Comparison of ENCODE assay signal across 12 cellular contexts in the genomic region with DNA sequence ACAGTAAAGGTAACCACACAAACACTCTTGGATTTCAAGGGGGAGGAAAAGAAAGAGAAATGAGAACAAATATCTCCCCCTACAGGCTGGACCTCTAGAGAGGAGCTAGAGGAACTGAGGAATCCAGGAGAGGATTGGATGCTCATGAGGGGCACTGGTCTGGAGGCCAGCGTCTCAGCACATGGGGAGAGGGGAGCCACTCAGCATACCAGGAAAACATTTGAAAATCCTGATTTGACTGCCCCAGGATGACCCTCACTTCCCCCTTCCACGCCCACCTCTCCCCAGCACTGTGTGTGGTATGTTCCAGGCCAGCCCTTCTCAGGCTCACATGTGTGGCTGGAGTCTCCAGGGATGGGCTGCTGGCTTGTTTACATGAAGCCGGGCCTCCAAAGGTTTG.
DNase-seq lines count a peak whose midpoint lies in the region; ATAC-seq, FAIRE-seq and TF ChIP-seq lines count a peak whose summit lies in the region.
"Had no signal": no experiment of that assay in that cellular context is flagged by ENCODE, and none has a peak within 500 bp of the region (broad histone marks: within the 10 kb centered on the region; RNA-seq: fewer than 3 reads in every experiment).

No MANE protein-coding gene starts in this region.

- H3K18ac ChIP-seq in H1 (ENCODE audit: extremely low read depth, low read length) (no peak overlapping the region), mesenchymal stem cell (ENCODE audit: low read depth in 1 of 2, low read length in 2 of 2) (no peak overlapping the region)

- ATAC-seq in GM18868 (IDR thresholded peaks at IDR 0.05; ENCODE audit: unreplicated experiment): no peak

- H3K4ac ChIP-seq in H1 (replicated peaks; ENCODE audit: insufficient read length, low read depth, low read length) (no peak overlapping the region), mesenchymal stem cell (ENCODE audit: low read depth in 1 of 2, low read length in 2 of 2) (no peak overlapping the region)

- no peak overlapping the region for H4K5ac ChIP-seq in H1 (ENCODE audit: insufficient read length, low read depth, low read length)

- H3K4me3 ChIP-seq in GM12865 (ENCODE audit: low read depth, low read length) (no peak overlapping the region), H1 (ENCODE audit: extremely low read depth in 1 of 4, insufficient read depth in 2 of 4, low read depth in 3 of 4, low read length in 4 of 4) (no peak overlapping the region), mesenchymal stem cell (ENCODE audit: insufficient read depth in 1 of 2, low read depth in 1 of 2, low read length in 2 of 2) (no peak overlapping the region), tibial nerve (no peak overlapping the region), adrenal gland (no peak overlapping the region)
- H3K4me3 ChIP-seq: lung had no signal

- TF ChIP-seq EP300 in H1 (IDR thresholded peaks at IDR 0.05; ENCODE audit: borderline replicate concordance in 1 of 2, low read depth in 2 of 2, low read length in 2 of 2) (no peak), tibial nerve (IDR thresholded peaks at IDR 0.05) (no peak)

- H2BK12ac ChIP-seq in H1 (ENCODE audit: low read depth, low read length) (no peak overlapping the region), mesenchymal stem cell (ENCODE audit: low read length in 2 of 2) (no peak overlapping the region)

- H3K27ac ChIP-seq in H1 (ENCODE audit: low read depth, low read length): no peak overlapping the region
- no peak overlapping the region for H3K27ac ChIP-seq in mesenchymal stem cell (ENCODE audit: low read length, poor library complexity, severe bottlenecking)
- H3K27ac ChIP-seq in tibial nerve: no peak overlapping the region
- H3K27ac ChIP-seq in adrenal gland: no peak overlapping the region

- no peaks in the 10 kb centered on the region for H3K23me2 ChIP-seq in H1 (ENCODE audit: low read depth, low read length)

- peak; percentile 7 for FAIRE-seq in H1 (lab: Jason Lieb, UNC)

- WGBS in H1 (ENCODE audit: extremely low coverage in 1 of 2, insufficient coverage in 1 of 2, insufficient read length in 1 of 2, insufficient replicate concordance in 2 of 2, low coverage in 1 of 2, low lambda C conversion rate in 2 of 2, missing lambda C conversion rate in 1 of 2), 2 experiments: 100% methylated on average over 3 of the region's 3 CpGs; no CpG with 5 or more reads in 1 of the 2 experiments
- WGBS in mesenchymal stem cell: 37% methylated on average over 3 of the region's 3 CpGs
- WGBS in tibial nerve, 2 donors: 62 to 73% methylated on average over 3 of the region's 3 CpGs
- 61 to 87% (median 78%) methylated on average over 3 of the region's 3 CpGs for WGBS in adrenal gland, 4 donors

- H2BK5ac ChIP-seq in H1 (ENCODE audit: low read depth, low read length) (no peak overlapping the region), mesenchymal stem cell (ENCODE audit: low read depth, low read length, poor library complexity, severe bottlenecking) (no peak overlapping the region)

- no peaks in the 10 kb centered on the region for H4K20me1 ChIP-seq in H1 (replicated peaks in 1 of 2; ENCODE audit: control insufficient read depth in 1 of 2, insufficient read depth in 2 of 2, low read length in 2 of 2)

- no peaks in the 10 kb centered on the region for H3K4me1 ChIP-seq in H1 (replicated peaks in 1 of 4; ENCODE audit: control insufficient read depth in 3 of 4, insufficient read depth in 4 of 4, low read length in 3 of 4)
- H3K4me1 ChIP-seq in mesenchymal stem cell (ENCODE audit: control insufficient read depth, insufficient read depth, low read depth, low read length): peaks cover 2% of the 10 kb centered on the region
- H3K4me1 ChIP-seq in tibial nerve: no peaks in the 10 kb centered on the region
- H3K4me1 ChIP-seq in adrenal gland (replicated peaks in 1 of 2): no peaks in the 10 kb centered on the region

- no peak overlapping the region; the same call in 1 of the 2 replicates for H2BK20ac ChIP-seq in H1 (ENCODE audit: low read length)

- H2BK15ac ChIP-seq in H1 (ENCODE audit: low read length): no peak overlapping the region
- no peak overlapping the region for H2BK15ac ChIP-seq in mesenchymal stem cell (ENCODE audit: low read depth, poor library complexity, severe bottlenecking)

- no peak overlapping the region for H4K91ac ChIP-seq in H1 (replicated peaks; ENCODE audit: insufficient read length, low read length)
- H4K91ac ChIP-seq in mesenchymal stem cell (ENCODE audit: low read length): no peak overlapping the region

- H3K23ac ChIP-seq in H1 (ENCODE audit: insufficient read length) (no peak overlapping the region), mesenchymal stem cell (ENCODE audit: low read length in 2 of 2) (no peak overlapping the region)

- CTCF ChIA-PET in H1 (lab: Charles Lee; ENCODE audit: partially characterized antibody): interaction anchor here (0.5 to 1.8 kb wide), 10 partner anchors 8 to 393 kb away, joined by 3 to 4 read pairs (median 3); no protein-coding TSS in a partner anchor

- H3K36me3 ChIP-seq in H1 (ENCODE audit: control insufficient read depth in 2 of 4, insufficient read depth in 4 of 4, low read length in 3 of 4): no peaks in the 10 kb centered on the region
- no peaks in the 10 kb centered on the region for H3K36me3 ChIP-seq in mesenchymal stem cell (ENCODE audit: control insufficient read depth in 1 of 2, insufficient read depth in 2 of 2, low read depth in 1 of 2, low read length in 2 of 2)
- H3K36me3 ChIP-seq in tibial nerve: no peaks in the 10 kb centered on the region
- H3K36me3 ChIP-seq in adrenal gland (replicated peaks in 1 of 2): no peaks in the 10 kb centered on the region

- H3K27me3 ChIP-seq in H1 (replicated peaks in 1 of 4; ENCODE audit: control insufficient read depth in 3 of 4, extremely low read depth in 1 of 4, insufficient read depth in 3 of 4, low read length in 3 of 4): no peaks in the 10 kb centered on the region; a peak in 1 of 7 replicates
- H3K27me3 ChIP-seq in mesenchymal stem cell (ENCODE audit: control insufficient read depth in 1 of 2, insufficient read depth in 1 of 2, low read length in 2 of 2): peaks cover 0 to 7% of the 10 kb centered on the region in 2 experiments
- no peaks in the 10 kb centered on the region for H3K27me3 ChIP-seq in tibial nerve
- H3K27me3 ChIP-seq in adrenal gland: no peaks in the 10 kb centered on the region

- peak overlapping the region; percentile 59; the same call in 1 of the 2 replicates for H2AFZ ChIP-seq in H1 (ENCODE audit: low read length)
- H2AFZ ChIP-seq in mesenchymal stem cell (ENCODE audit: low read depth, low read length): no peak overlapping the region

- TF ChIP-seq CTCF in GM12865 (IDR thresholded peaks at IDR 0.05; ENCODE audit: insufficient read depth, low read depth, low read length, missing control alignments): peak; percentile 13
- peak in 2 of 3 experiments; percentile 45 to 56; a peak in 3 of 4 replicates for TF ChIP-seq CTCF in H1 (IDR thresholded peaks at IDR 0.05; ENCODE audit: control extremely low read depth in 1 of 3, insufficient read depth in 1 of 3, low read depth in 1 of 3, low read length in 3 of 3)
- peak in 1 of 5 experiments; percentile 10 for TF ChIP-seq CTCF in tibial nerve (IDR thresholded peaks at IDR 0.05)
- no peak for TF ChIP-seq CTCF in adrenal gland (IDR thresholded peaks at IDR 0.05)

- H2BK120ac ChIP-seq in H1 (replicated peaks; ENCODE audit: low read depth, low read length): no peak overlapping the region
- no peak overlapping the region for H2BK120ac ChIP-seq in mesenchymal stem cell (ENCODE audit: low read depth, low read length)

- peak; percentile 64 to 74 for TF ChIP-seq RAD21 in H1 (IDR thresholded peaks at IDR 0.05 in 1 of 2, conservative IDR thresholded peaks at IDR 0.05 in 1 of 2; ENCODE audit: low read depth in 2 of 2, low read length in 2 of 2)

- no peaks in the 10 kb centered on the region for H3K79me1 ChIP-seq in H1 (ENCODE audit: low read depth, low read length)
- no peaks in the 10 kb centered on the region for H3K79me1 ChIP-seq in mesenchymal stem cell (replicated peaks; ENCODE audit: low read length, poor library complexity, severe bottlenecking)

- no peak for DNase-seq in GM12865 (ENCODE audit: low read depth)
- peak; percentile 2 to 19 for DNase-seq in Kasumi-1 (lab: John Stamatoyannopoulos, UW)
- no peak for DNase-seq in H1 (ENCODE audit: low read depth in 1 of 2, low spot score in 2 of 2)
- DNase-seq in mesenchymal stem cell: peak; percentile 9
- DNase-seq in NCI-H2227 (lab: John Stamatoyannopoulos, UW; ENCODE audit: unreplicated experiment): no peak
- no peak for DNase-seq in tibial nerve (ENCODE audit: low spot score in 2 of 2)
- DNase-seq in adrenal gland: no peak
- DNase-seq: activated CD4-positive, alpha-beta T cell treated with anti-CD3 and anti-CD28 coated beads, Interleukin-2, amount 50 U/mL, for 48 hours; GF-D8; NCI-H2171 treated with DMSO at 0.1 percent for 48 hours had no signal

- H3K9ac ChIP-seq in H1 (replicated peaks in 1 of 4; ENCODE audit: extremely low read depth in 1 of 4, low read depth in 3 of 4, low read length in 3 of 4): no peak overlapping the region
- no peak overlapping the region for H3K9ac ChIP-seq in mesenchymal stem cell (ENCODE audit: low read length)

- H3K9me3 ChIP-seq in H1 (ENCODE audit: insufficient read depth in 2 of 2, low read depth in 1 of 2, low read length in 1 of 2) (no peaks in the 10 kb centered on the region; a peak in 1 of 4 replicates), mesenchymal stem cell (ENCODE audit: control insufficient read depth, low read length) (no peaks in the 10 kb centered on the region), tibial nerve (no peaks in the 10 kb centered on the region), adrenal gland (replicated peaks in 1 of 3) (no peaks in the 10 kb centered on the region)

- H3K14ac ChIP-seq in H1 (ENCODE audit: insufficient read length): no peak overlapping the region
- no peak overlapping the region for H3K14ac ChIP-seq in mesenchymal stem cell (ENCODE audit: low read length in 2 of 2)

- no peak overlapping the region for H2AK5ac ChIP-seq in H1 (ENCODE audit: low read depth, low read length)
- no peak overlapping the region for H2AK5ac ChIP-seq in mesenchymal stem cell (ENCODE audit: low read length, severe bottlenecking)

- no peaks in the 10 kb centered on the region for H3K79me2 ChIP-seq in H1 (ENCODE audit: control insufficient read depth in 1 of 2, insufficient read depth in 2 of 2, low read length in 2 of 2)

- TF ChIP-seq POLR2A in H1 (IDR thresholded peaks at IDR 0.05; ENCODE audit: control extremely low read depth in 1 of 2, low read depth in 2 of 2, low read length in 2 of 2) (no peak), tibial nerve (IDR thresholded peaks at IDR 0.05) (no peak), adrenal gland (IDR thresholded peaks at IDR 0.05) (no peak)

- H3K4me2 ChIP-seq in H1 (ENCODE audit: insufficient read depth in 1 of 2, low read depth in 2 of 2, low read length in 2 of 2) (no peak overlapping the region), mesenchymal stem cell (ENCODE audit: low read length, poor library complexity, severe bottlenecking) (no peak overlapping the region)

- POLR2A ChIA-PET in H1 (lab: Charles Lee; ENCODE audit: partially characterized antibody): interaction anchor here (0.7 kb wide), 1 partner anchor 839 kb away, joined by 3 read pairs; no protein-coding TSS in a partner anchor

- H3K56ac ChIP-seq in H1 (replicated peaks; ENCODE audit: insufficient read length, low read depth, low read length): no peak overlapping the region

- intact Hi-C loops in adrenal gland (cut with DNase I): no loop called here

- no peak overlapping the region for H4K8ac ChIP-seq in H1 (ENCODE audit: extremely low read depth, insufficient read depth, low read length)
- H4K8ac ChIP-seq in mesenchymal stem cell (ENCODE audit: low read length): no peak overlapping the region

Comparison
In these comparisons a context has a peak if more than half of its experiments do, and no peak if none do; other contexts are left out.
1. DNase-seq: peak in Kasumi-1 (2 of 2) and mesenchymal stem cell (single experiment); none in GM12865 (single experiment), H1 (0 of 2), NCI-H2227 (single experiment), tibial nerve (0 of 2) and adrenal gland (0 of 7).
2. CTCF ChIP-seq: peak in GM12865 (single experiment) and H1 (2 of 3); none in adrenal gland (0 of 6).